9 cellular contexts compared by ENCODE assay signal in genomic region chr5:132500244-132500930, GRCh38. TPM values are rescaled to one million over a fixed set of nuclear protein-coding genes. Genes with fewer than 3 reads are reported as not detected.
A peak's percentile ranks its signal among the peaks of the same experiment; 100 is the strongest.
DNase-seq lines count a peak whose midpoint lies in the region; ATAC-seq and TF ChIP-seq lines count a peak whose summit lies in the region.
"Had no signal": no experiment of that assay in that cellular context is flagged by ENCODE, and none has a peak within 500 bp of the region (broad histone marks: within the 10 kb centered on the region; RNA-seq: fewer than 3 reads in every experiment).

No MANE protein-coding gene starts in this region.

- no peak for ATAC-seq in T-helper 17 cell
- no peak for ATAC-seq in gastroesophageal sphincter
- ATAC-seq in WTC11 = no peak
- ATAC-seq in GM18861 (IDR thresholded peaks at IDR 0.05; ENCODE audit: unreplicated experiment) = no peak
- ATAC-seq in HG03354 (IDR thresholded peaks at IDR 0.05; ENCODE audit: poor library complexity, severe bottlenecking, unreplicated experiment) = no peak

- H3K4me1 Mint-ChIP-seq in T-helper 17 cell (peaks cover 36% of the 10 kb centered on the region), WTC11 (peaks cover 9% of the 10 kb centered on the region)

- POLR2A ChIA-PET in WTC11 (lab: Charles Lee) = interaction anchor here (0.7 to 0.9 kb wide), 2 partner anchors 10 to 89 kb away, joined by 3 read pairs; no protein-coding TSS in a partner anchor

- H3K27ac Mint-ChIP-seq in T-helper 17 cell (peak overlapping the region; percentile 54), WTC11 (no peak overlapping the region)

- H3K4me3 ChIP-seq in gastroesophageal sphincter = no peak overlapping the region

- H3K36me3 Mint-ChIP-seq in T-helper 17 cell (ENCODE audit: low read depth) (peaks cover 4% of the 10 kb centered on the region), WTC11 (no peaks in the 10 kb centered on the region)

- H3K27ac ChIP-seq in gastroesophageal sphincter = peak overlapping the region in 3 of 4 donors; percentile 97 to 99 (median 98)

- CTCF ChIA-PET in WTC11 (lab: Charles Lee) = interaction anchor here (0.6 to 3.7 kb wide), 38 partner anchors 9 to 319 kb away, joined by 3 to 62 read pairs (median 6); partner anchors contain the start of genes IRF1 and SLC22A5

- DNase-seq in H4 (ENCODE audit: low spot score) (peak; percentile 10), T-helper 17 cell (no peak), NCI-H1417 (lab: John Stamatoyannopoulos, UW) (no peak), WTC11 (ENCODE audit: low spot score) (no peak)
- peak; percentile 26 for DNase-seq in stimulated activated CD8-positive, alpha-beta memory T cell treated with anti-CD3 and anti-CD28 coated beads, Interleukin-4, amount 100 ng/mL, for 48 hours

- H3K4me1 ChIP-seq in gastroesophageal sphincter = peaks cover 2 to 65% (median 20%) of the 10 kb centered on the region in 3 donors

- no peaks in the 10 kb centered on the region for H3K9me3 Mint-ChIP-seq in WTC11

- H3K9me3 ChIP-seq in T-helper 17 cell (ENCODE audit: control insufficient read depth, low read length, poor library complexity, severe bottlenecking) (no peaks in the 10 kb centered on the region), gastroesophageal sphincter (no peaks in the 10 kb centered on the region)

- TF ChIP-seq CTCF in gastroesophageal sphincter (IDR thresholded peaks at IDR 0.05) (no peak), WTC11 (IDR thresholded peaks at IDR 0.05) (no peak)

- 100% methylated on average over 1 of the region's 6 CpGs; no CpG with 5 or more reads in 1 of the 2 donors for WGBS in gastroesophageal sphincter (ENCODE audit: low coverage in 1 of 2), 2 donors

- no peaks in the 10 kb centered on the region for H3K27me3 Mint-ChIP-seq in T-helper 17 cell
- no peaks in the 10 kb centered on the region; the same call in 1 of the 2 replicates for H3K27me3 Mint-ChIP-seq in WTC11 (ENCODE audit: low read depth)

- no peak for TF ChIP-seq POLR2A in gastroesophageal sphincter (IDR thresholded peaks at IDR 0.05)

- H3K27me3 ChIP-seq in gastroesophageal sphincter = no peaks in the 10 kb centered on the region

- no peak overlapping the region for H3K4me3 Mint-ChIP-seq in T-helper 17 cell
- no peak overlapping the region for H3K4me3 Mint-ChIP-seq in WTC11

- TF ChIP-seq EP300 in gastroesophageal sphincter (IDR thresholded peaks at IDR 0.05) = no peak

- H3K36me3 ChIP-seq in gastroesophageal sphincter = no peaks in the 10 kb centered on the region

TF ChIP-seq in WTC11, 78 proteins besides CTCF, POLR2A, EP300 and RAD21:
- TF ChIP-seq ZNF138 (CRISPR knock-in tag; conservative IDR thresholded peaks at IDR 0.05) = no peak
- no peak for TF ChIP-seq CBFB (CRISPR knock-in tag; IDR thresholded peaks at IDR 0.05; ENCODE audit: low read depth)
- TF ChIP-seq CREB1 (CRISPR knock-in tag; IDR thresholded peaks at IDR 0.05) = no peak
- no peak for TF ChIP-seq ZNF121 (CRISPR knock-in tag; IDR thresholded peaks at IDR 0.05)
- no peak for TF ChIP-seq SP1 (CRISPR knock-in tag; conservative IDR thresholded peaks at IDR 0.05)

RNA-seq across cellular contexts. Expression of gene IRF1, which starts 9.8 kb away (rescaled TPM):
- total RNA-seq in H4 (2014; rRNA removed; shearing (Covaris generic)) = 14.3 and 30.2 TPM in 2 replicates
- total RNA-seq in T-helper 17 cell (100 to 1,000 TPM; 590 to 639 TPM), gastroesophageal sphincter (10 to 100 TPM; 10.9 to 74.3 (median 19.4) TPM), WTC11 (2021) (8.8 to 9.8 TPM (median 9.4 TPM) in 3 replicates)

RNA-seq across cellular contexts. Expression of gene IL5, which starts 42.9 kb away (rescaled TPM):
- not detected in 2 replicates for total RNA-seq in H4 (2014; rRNA removed; shearing (Covaris generic))
- total RNA-seq in T-helper 17 cell = not detected
- total RNA-seq in gastroesophageal sphincter = not detected
- not detected in 3 replicates for total RNA-seq in WTC11 (2021)
- total RNA-seq: NCI-H460 had no signal

RNA-seq across cellular contexts. Expression of gene RAD50, which starts 56.4 kb away (rescaled TPM):
- total RNA-seq in H4 (2014; rRNA removed; shearing (Covaris generic)) = 23.2 and 24.8 TPM in 2 replicates
- total RNA-seq in T-helper 17 cell = 10 to 100 TPM; 20.4 to 22.2 TPM
- total RNA-seq in gastroesophageal sphincter = 10 to 100 TPM; 31.1 to 53.7 (median 35.0) TPM
- 31.1 to 37.7 TPM (median 36.9 TPM) in 3 replicates for total RNA-seq in WTC11 (2021)

Comparison
In these comparisons a context has a peak if more than half of its experiments do, and no peak if none do; other contexts are left out.
1. DNase-seq: peak in H4 (single experiment) and stimulated activated CD8-positive, alpha-beta memory T cell treated with anti-CD3 and anti-CD28 coated beads, Interleukin-4, amount 100 ng/mL, for 48 hours (single experiment); none in T-helper 17 cell (0 of 3), NCI-H1417 (0 of 3) and WTC11 (single experiment).
2. RNA of gene IRF1, which starts 9.8 kb away (total RNA-seq): 590 to 639 TPM in T-helper 17 cell; 14.3 to 30.2 TPM in H4, 10.9 to 74.3 TPM in gastroesophageal sphincter and 8.8 to 9.8 TPM in WTC11; every median in the first group is over 4 times any median in the second.